In genomic region chr1:211416628-211417323, GRCh38 we compare ENCODE assay signal across 8 cellular contexts.
DNase-seq lines count a peak whose midpoint lies in the region; ATAC-seq and TF ChIP-seq lines count a peak whose summit lies in the region.
"Not testable (repeated sequence)": the region's sequence is repeated elsewhere in the genome, so short reads cannot be mapped to it uniquely, and the experiment has no call there.

No MANE protein-coding gene starts in this region.

- not testable (repeated sequence) for H3K4me1 ChIP-seq in HEK293 (ENCODE audit: control insufficient read depth, insufficient read depth, low read length); adrenal gland (replicated peaks in 1 of 2)
- H3K4me1 ChIP-seq in osteoblast (ENCODE audit: insufficient read depth, low read length) = peaks cover 13% of the 10 kb centered on the region
- H3K4me1 ChIP-seq in stomach = peaks cover 0 to 11% (median 3%) of the 10 kb centered on the region in 4 donors

- WGBS in adrenal gland, 4 donors = 21 to 52% (median 29%) methylated on average over 19 to 46 of the region's 46 CpGs
- 8 to 20% (median 16%) methylated on average over 20 to 46 of the region's 46 CpGs for WGBS in stomach, 5 donors

- ATAC-seq in Right ventricle myocardium inferior = peak; percentile 59

- not testable (repeated sequence) for H3K36me3 ChIP-seq in HEK293 (ENCODE audit: control insufficient read depth in 2 of 2, insufficient read depth in 1 of 2, low read length in 2 of 2); adrenal gland (replicated peaks in 1 of 2); osteoblast (ENCODE audit: insufficient read depth, low read length); stomach

- H3K79me2 ChIP-seq in osteoblast (ENCODE audit: insufficient read depth, low read length) = not testable (repeated sequence)

- CTCF ChIA-PET in HEK293 (lab: Yijun Ruan, JAX) = interaction anchor here (0.6 to 1.5 kb wide), 4 partner anchors 53 to 175 kb away, joined by 3 to 5 read pairs (median 4); no protein-coding TSS in a partner anchor

- H3K4me3 ChIP-seq in HEK293 (ENCODE audit: low read depth, low read length) (peak overlapping the region; percentile 17), adrenal gland (peak overlapping the region in 1 of 4 donors; percentile 56), osteoblast (ENCODE audit: insufficient read depth, low read length) (peak overlapping the region; percentile 61), stomach (peak overlapping the region; percentile 47 to 58 (median 56))

- in situ Hi-C loops in KBM-7 (cut with MboI; ENCODE audit: low pct_unique_long_range_greater_than_20kb, low sequenced_read_pairs) = not testable (repeated sequence)

- H3K4me2 ChIP-seq in osteoblast (ENCODE audit: insufficient read depth, low read length) = peak overlapping the region; percentile 41

- POLR2A ChIA-PET in HEK293 (lab: Yijun Ruan, JAX) = not testable (repeated sequence)

- H2AFZ ChIP-seq in osteoblast (ENCODE audit: low read length) = not testable (repeated sequence)

- H3K27ac ChIP-seq in HEK293 (ENCODE audit: extremely low read depth, low read depth, low read length) (peak overlapping the region; percentile 57; the same call in 1 of the 2 replicates), adrenal gland (peak overlapping the region in 3 of 5 donors; percentile 48 to 75 (median 65)), osteoblast (ENCODE audit: low read depth, low read length) (peak overlapping the region; percentile 13), stomach (peak overlapping the region; percentile 62 to 83 (median 80))

- intact Hi-C loops in adrenal gland (cut with DNase I) = loop anchor here in 1 of 2 donors (10.0 kb wide), 1 partner anchor 98 kb away; no protein-coding TSS in a partner anchor
- intact Hi-C loops in Right ventricle myocardium inferior (cut with DNase I); stomach (cut with DNase I; ENCODE audit: low total_unique reads): not testable (repeated sequence)

- DNase-seq in GM03348 (ENCODE audit: low spot score) (peak; percentile 54), KBM-7 (peak; percentile 78), T1000 (lab: John Stamatoyannopoulos, UW) (peak; percentile 56), adrenal gland (peak; percentile 21 to 57 (median 40)), Right ventricle myocardium inferior (ENCODE audit: missing footprints) (peak; percentile 75), osteoblast (ENCODE audit: insufficient read length, low spot score, missing footprints) (peak; percentile 87), stomach (peak; percentile 40)

- not testable (repeated sequence) for H3K9me3 ChIP-seq in HEK293 (ENCODE audit: control insufficient read depth, insufficient read depth, low read depth, low read length); adrenal gland (replicated peaks in 1 of 3); osteoblast (ENCODE audit: low read depth, low read length); stomach

- H3K27me3 ChIP-seq in adrenal gland; osteoblast (ENCODE audit: insufficient read depth, low read length); stomach: not testable (repeated sequence)

- not testable (repeated sequence) for TF ChIP-seq POLR2A in adrenal gland (IDR thresholded peaks at IDR 0.05); stomach (IDR thresholded peaks at IDR 0.05)

- not testable (repeated sequence) for TF ChIP-seq EP300 in stomach (IDR thresholded peaks at IDR 0.05)

- H4K20me1 ChIP-seq in osteoblast (ENCODE audit: insufficient read depth, low read length) = not testable (repeated sequence)

- not testable (repeated sequence) for TF ChIP-seq CTCF in HEK293 (tag by site-specific recombination; IDR thresholded peaks at IDR 0.05); adrenal gland (IDR thresholded peaks at IDR 0.05); osteoblast (IDR thresholded peaks at IDR 0.05; ENCODE audit: extremely low read depth, low read depth, low read length); stomach (IDR thresholded peaks at IDR 0.05)

TF ChIP-seq in HEK293, 187 proteins besides CTCF, POLR2A, EP300 and RAD21:
- peak; percentile 48 for TF ChIP-seq ZBTB8A (tag by site-specific recombination; IDR thresholded peaks at IDR 0.05)
- peak; percentile 93 for TF ChIP-seq ZNF558 (tag by site-specific recombination; IDR thresholded peaks at IDR 0.05)
- TF ChIP-seq, protein P1, sequence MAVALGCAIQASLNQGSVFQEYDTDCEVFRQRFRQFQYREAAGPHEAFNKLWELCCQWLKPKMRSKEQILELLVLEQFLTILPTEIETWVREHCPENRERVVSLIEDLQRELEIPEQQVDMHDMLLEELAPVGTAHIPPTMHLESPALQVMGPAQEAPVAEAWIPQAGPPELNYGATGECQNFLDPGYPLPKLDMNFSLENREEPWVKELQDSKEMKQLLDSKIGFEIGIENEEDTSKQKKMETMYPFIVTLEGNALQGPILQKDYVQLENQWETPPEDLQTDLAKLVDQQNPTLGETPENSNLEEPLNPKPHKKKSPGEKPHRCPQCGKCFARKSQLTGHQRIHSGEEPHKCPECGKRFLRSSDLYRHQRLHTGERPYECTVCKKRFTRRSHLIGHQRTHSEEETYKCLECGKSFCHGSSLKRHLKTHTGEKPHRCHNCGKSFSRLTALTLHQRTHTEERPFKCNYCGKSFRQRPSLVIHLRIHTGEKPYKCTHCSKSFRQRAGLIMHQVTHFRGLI (tag by site-specific recombination; IDR thresholded peaks at IDR 0.05) = peak; percentile 72; the same call in 1 of the 2 replicates
- TF ChIP-seq ZBTB20 (tag by site-specific recombination; IDR thresholded peaks at IDR 0.05) = peak; percentile 19; the same call in 1 of the 2 replicates
- peak; percentile 53; the same call in 1 of the 2 replicates for TF ChIP-seq ZBTB17 (tag by site-specific recombination; IDR thresholded peaks at IDR 0.05)
- TF ChIP-seq, protein P2, sequence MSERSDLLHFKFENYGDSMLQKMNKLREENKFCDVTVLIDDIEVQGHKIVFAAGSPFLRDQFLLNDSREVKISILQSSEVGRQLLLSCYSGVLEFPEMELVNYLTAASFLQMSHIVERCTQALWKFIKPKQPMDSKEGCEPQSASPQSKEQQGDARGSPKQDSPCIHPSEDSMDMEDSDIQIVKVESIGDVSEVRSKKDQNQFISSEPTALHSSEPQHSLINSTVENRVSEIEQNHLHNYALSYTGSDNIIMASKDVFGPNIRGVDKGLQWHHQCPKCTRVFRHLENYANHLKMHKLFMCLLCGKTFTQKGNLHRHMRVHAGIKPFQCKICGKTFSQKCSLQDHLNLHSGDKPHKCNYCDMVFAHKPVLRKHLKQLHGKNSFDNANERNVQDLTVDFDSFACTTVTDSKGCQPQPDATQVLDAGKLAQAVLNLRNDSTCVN (tag by site-specific recombination; optimal IDR thresholded peaks at IDR 0.05) = peak; percentile 10
- peak; percentile 32; the same call in 1 of the 2 replicates for TF ChIP-seq ZNF335 (tag by site-specific recombination; conservative IDR thresholded peaks at IDR 0.05)
- 0 out of 2 replicates have a peak, but pooled peaks have one; percentile 9 for TF ChIP-seq ZSCAN30 (tag by site-specific recombination; IDR thresholded peaks at IDR 0.05)

Comparison
In these comparisons a context has a peak if more than half of its experiments do, and no peak if none do; other contexts are left out.
1. H3K27ac ChIP-seq: peak in every context shown above with its lines; median percentile 80 in stomach; 65 in adrenal gland; 57 in HEK293; 13 in osteoblast.